7 cellular contexts compared by ENCODE assay signal in the genomic region with DNA sequence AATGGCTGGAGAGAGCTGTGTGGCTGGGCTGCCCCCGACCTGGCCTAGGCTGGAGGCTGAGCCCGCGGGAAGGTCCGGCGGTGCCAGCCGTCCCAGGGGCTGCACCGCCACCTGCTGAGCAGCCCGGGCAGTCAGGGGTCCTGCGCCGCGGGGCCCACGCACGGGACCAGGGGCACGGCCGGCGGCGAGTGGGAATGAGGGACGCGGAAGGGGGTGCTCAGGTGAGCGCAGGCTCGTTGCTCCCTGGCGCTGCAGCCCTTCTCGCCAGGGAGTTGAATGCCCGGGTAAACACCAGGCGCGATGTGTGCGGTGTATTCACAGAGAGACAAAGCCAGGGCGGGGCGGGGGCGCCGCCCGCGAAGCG. TPM values are rescaled to one million over a fixed set of nuclear protein-coding genes. Genes with fewer than 3 reads are reported as not detected.
DNase-seq lines count a peak whose midpoint lies in the region; TF ChIP-seq lines count a peak whose summit lies in the region.

No MANE protein-coding gene starts in this region.

- peak overlapping the region; percentile 62 to 87 for H3K4me3 Mint-ChIP-seq in H9

- no peaks in the 10 kb centered on the region for H3K9me3 Mint-ChIP-seq in H9

- H2BK20ac ChIP-seq in H9 (ENCODE audit: low read depth, low read length, poor library complexity, severe bottlenecking): no peak overlapping the region

- H4K20me1 ChIP-seq in H9 (ENCODE audit: control insufficient read depth, insufficient read depth, insufficient read length): no peaks in the 10 kb centered on the region

- no peak overlapping the region for H2BK15ac ChIP-seq in H9 (ENCODE audit: low read depth, low read length)

- peak overlapping the region; percentile 30 for H3K4me2 ChIP-seq in H9 (ENCODE audit: insufficient read depth, insufficient read length, low read length)

- H2BK5ac ChIP-seq in H9 (ENCODE audit: insufficient read length, low read length): no peak overlapping the region

- H2AFZ ChIP-seq in H9 (ENCODE audit: low read length): no peak overlapping the region

- H3K18ac ChIP-seq in H9 (ENCODE audit: insufficient read length, low read depth, low read length): no peak overlapping the region

- in situ Hi-C loops in GM13977 (cut with MboI; ENCODE audit: low pct_unique_long_range_greater_than_20kb, low sequenced_read_pairs, unreplicated experiment): no loop called here

- H4K8ac ChIP-seq in H9 (replicated peaks; ENCODE audit: insufficient read length, low read depth, low read length): no peak overlapping the region

- DNase-seq in GM13977 (ENCODE audit: low spot score) (peak; percentile 70), H9 (no peak), SK-N-MC (ENCODE audit: low read depth, low spot score) (no peak), cardiac muscle cell (ENCODE audit: low read depth in 1 of 2, low spot score in 1 of 2) (no peak), skeletal muscle cell (ENCODE audit: low read depth) (no peak), RKO (ENCODE audit: low spot score) (no peak), ureter (ENCODE audit: low spot score) (no peak)

- H3K23ac ChIP-seq in H9 (ENCODE audit: insufficient read length, low read depth, low read length): no peak overlapping the region

- no peak overlapping the region for H3T11ph ChIP-seq in H9 (ENCODE audit: low read length)

- no peak overlapping the region for H3K9ac ChIP-seq in H9 (ENCODE audit: extremely low read depth, insufficient read length, low read length)
- H3K9ac ChIP-seq in SK-N-MC (ENCODE audit: insufficient read length): no peak overlapping the region

- H2AK5ac ChIP-seq in H9 (ENCODE audit: insufficient read length, low read length): no peak overlapping the region

- no peaks in the 10 kb centered on the region for H3K36me3 ChIP-seq in SK-N-MC (ENCODE audit: insufficient read depth, low read length)
- no peaks in the 10 kb centered on the region for H3K36me3 ChIP-seq in cardiac muscle cell

- H3K9me3 ChIP-seq in H9 (ENCODE audit: control insufficient read depth, low read depth, low read length): no peaks in the 10 kb centered on the region
- H3K9me3 ChIP-seq in SK-N-MC (ENCODE audit: low read depth, low read length): no peaks in the 10 kb centered on the region
- H3K9me3 ChIP-seq in cardiac muscle cell (ENCODE audit: low read depth): no peaks in the 10 kb centered on the region

- H3K23me2 ChIP-seq in H9 (ENCODE audit: insufficient read length, low read depth, low read length, poor library complexity, severe bottlenecking): peaks cover 15% of the 10 kb centered on the region

- WGBS in H9 (ENCODE audit: extremely low coverage, insufficient read length, low lambda C conversion rate): no CpG with 5 or more reads among the region's 34 CpGs

- peaks cover 0 to 5% (median 2%) of the 10 kb centered on the region in 3 experiments; a peak in 4 of 7 replicates for H3K36me3 Mint-ChIP-seq in H9 (ENCODE audit: insufficient read depth in 1 of 3, low read depth in 3 of 3)

- H3K27ac Mint-ChIP-seq in H9: peak overlapping the region in 1 of 3 experiments; percentile 79; a peak in 1 of 7 replicates

- no peak overlapping the region for H2BK12ac ChIP-seq in H9 (ENCODE audit: insufficient read length, low read depth, low read length)

- H3K56ac ChIP-seq in H9 (ENCODE audit: insufficient read length, low read depth, low read length): no peak overlapping the region

- H3K4me1 Mint-ChIP-seq in H9: peaks cover 61 to 75% of the 10 kb centered on the region in 2 experiments

- no peak overlapping the region for H4K91ac ChIP-seq in H9 (ENCODE audit: insufficient read length, low read depth, low read length)

- H3K27me3 ChIP-seq in H9 (ENCODE audit: insufficient read depth, low read length): peaks cover 7% of the 10 kb centered on the region; the same call in 1 of the 2 replicates
- H3K27me3 ChIP-seq in cardiac muscle cell: no peaks in the 10 kb centered on the region

- no peak overlapping the region for H2BK120ac ChIP-seq in H9 (ENCODE audit: low read depth, low read length, poor library complexity, severe bottlenecking)

- H3K79me1 ChIP-seq in H9 (ENCODE audit: insufficient read depth, low read depth, low read length, poor library complexity, severe bottlenecking): peaks cover 2% of the 10 kb centered on the region

- H3K4me1 ChIP-seq in H9 (ENCODE audit: insufficient read depth, low read length) (peaks cover 3% of the 10 kb centered on the region), cardiac muscle cell (ENCODE audit: low read depth) (peaks cover 36% of the 10 kb centered on the region)

- H4K5ac ChIP-seq in H9 (ENCODE audit: insufficient read length, low read depth, low read length): no peak overlapping the region

- no peak overlapping the region for H3K14ac ChIP-seq in H9 (ENCODE audit: insufficient read depth, low read length)

- H3K79me2 ChIP-seq in H9 (ENCODE audit: insufficient read depth, low read length): no peaks in the 10 kb centered on the region

- no peak overlapping the region for H3K4ac ChIP-seq in H9 (ENCODE audit: low read depth, low read length)

- H3K27me3 Mint-ChIP-seq in H9 (ENCODE audit: low read depth): peaks cover 25% of the 10 kb centered on the region

- H3K27ac ChIP-seq in H9 (ENCODE audit: insufficient read length, low read depth, low read length): no peak overlapping the region
- no peak overlapping the region for H3K27ac ChIP-seq in SK-N-MC
- H3K27ac ChIP-seq in cardiac muscle cell: no peak overlapping the region

- TF ChIP-seq CTCF in GM13977 (IDR thresholded peaks at IDR 0.05; ENCODE audit: extremely low read depth, insufficient read depth, missing control alignments) (peak; percentile 44), H9 (conservative IDR thresholded peaks at IDR 0.05) (no peak), cardiac muscle cell (IDR thresholded peaks at IDR 0.05; ENCODE audit: low read depth, low read length) (peak; percentile 31)

- peak overlapping the region; percentile 47 for H3K4me3 ChIP-seq in SK-N-MC
- peak overlapping the region; percentile 47 for H3K4me3 ChIP-seq in cardiac muscle cell
- peak overlapping the region; percentile 33 for H3K4me3 ChIP-seq in skeletal muscle cell (ENCODE audit: low read depth, low read length)

RNA-seq across cellular contexts. Expression of a gene that starts 0.7 kb away (rescaled TPM):
- total RNA-seq in H9 (2021): 11.9 and 14.3 TPM in 2 replicates
- 21.0 and 27.6 TPM in 2 replicates for total RNA-seq in cardiac muscle cell
- polyA plus RNA-seq in cardiac muscle cell: 20.0 and 21.8 TPM in 2 replicates
- total RNA-seq in ureter: 132 TPM

RNA-seq across cellular contexts. Expression of a gene that starts 37.0 kb away (rescaled TPM):
- 0.18 TPM in 1 of 2 replicates, not detected in the other for total RNA-seq in H9 (2021)
- not detected in 2 replicates for total RNA-seq in cardiac muscle cell
- not detected in 2 replicates for polyA plus RNA-seq in cardiac muscle cell
- not detected for total RNA-seq in ureter

RNA-seq across cellular contexts. Expression of a gene that starts 50.6 kb away (rescaled TPM):
- total RNA-seq in H9 (2021) (1.4 and 3.2 TPM in 2 replicates), cardiac muscle cell (9.5 and 14.7 TPM in 2 replicates), ureter (0.34 TPM)
- 13.4 and 18.5 TPM in 2 replicates for polyA plus RNA-seq in cardiac muscle cell
